In the genomic region with DNA sequence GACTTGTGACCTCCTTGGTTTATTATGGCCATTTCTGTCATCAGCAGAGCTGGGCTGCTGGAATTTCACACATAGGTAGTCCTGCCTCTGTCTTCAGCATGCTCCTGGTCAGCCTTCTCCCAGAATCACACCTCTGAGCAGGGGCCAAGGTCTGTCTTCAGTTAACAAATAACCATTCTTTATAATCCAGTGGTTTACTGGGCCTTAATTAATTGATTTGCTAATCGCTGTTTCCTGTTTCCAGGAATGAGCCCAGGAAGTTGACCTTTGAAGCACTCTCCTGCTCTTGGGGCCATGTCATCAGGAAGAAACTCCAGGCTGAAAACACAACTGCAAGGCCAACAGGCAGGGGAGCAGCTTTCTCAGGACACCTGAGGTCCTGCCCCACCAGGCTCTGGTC, we compare ENCODE assay signal across 26 cellular contexts.
"Had no signal": no experiment of that assay in that cellular context is flagged by ENCODE, and none has a peak within 500 bp of the region (broad histone marks: within the 10 kb centered on the region; RNA-seq: fewer than 3 reads in every experiment).

No MANE protein-coding gene starts in this region.

- H3K36me3 Mint-ChIP-seq: activated naive CD4-positive, alpha-beta T cell treated with anti-CD3 and anti-CD28 coated beads, Interleukin-2, amount 50 U/mL, for 24 hours; naive thymus-derived CD4-positive, alpha-beta T cell; stimulated activated effector memory CD8-positive, alpha-beta T cell treated with anti-CD3 and anti-CD28 coated beads, Interleukin-12 subunit alpha, Interleukin-12 subunit beta, amount 100 ng/mL, for 72 hours; type B pancreatic cell had no signal

- H3K4me3 Mint-ChIP-seq: activated CD4-positive, alpha-beta memory T cell treated with anti-CD3 and anti-CD28 coated beads, Interleukin-2, amount 10 ng/mL, durations not matched to agents 7 days and 5 days; activated CD4-positive, alpha-beta T cell treated with anti-CD3 and anti-CD28 coated beads, Interleukin-2, amount 10 ng/mL, durations not matched to agents 24 days and 14 days; activated naive CD4-positive, alpha-beta T cell treated with anti-CD3 and anti-CD28 coated beads, Interleukin-2, amount 50 U/mL, for 24 hours; activated naive CD8-positive, alpha-beta T cell treated with anti-CD3 and anti-CD28 coated beads, Interleukin-2, amount 50 U/mL, for 24 hours; naive thymus-derived CD4-positive, alpha-beta T cell; stimulated activated effector memory CD8-positive, alpha-beta T cell treated with anti-CD3 and anti-CD28 coated beads, Interleukin-12 subunit alpha, Interleukin-12 subunit beta, amount 100 ng/mL, for 72 hours; stimulated activated naive CD8-positive, alpha-beta T cell treated with anti-CD3 and anti-CD28 coated beads, Interleukin-15, Interleukin-2, amounts not matched to agents 100 ng/mL and 50 ng/mL, for 24 hours; T-helper 17 cell; type B pancreatic cell had no signal

- DNase-seq: activated CD4-positive, alpha-beta memory T cell treated with anti-CD3 and anti-CD28 coated beads, Interleukin-2, amount 10 ng/mL, durations not matched to agents 7 days and 5 days; activated CD4-positive, alpha-beta T cell treated with anti-CD3 and anti-CD28 coated beads, Interleukin-2, amount 10 ng/mL, durations not matched to agents 24 days and 14 days; activated CD4-positive, CD25-positive, alpha-beta regulatory T cell treated with anti-CD3 and anti-CD28 coated beads, Interleukin-2, amount 50 U/mL, for 72 hours; activated naive CD8-positive, alpha-beta T cell treated with anti-CD3 and anti-CD28 coated beads, Interleukin-2, amount 50 U/mL, for 24 hours; activated T-cell treated with anti-CD3 and anti-CD28 coated beads, Interleukin-2, amount 50 U/mL, for 48 hours; amygdala; central memory CD4-positive, alpha-beta T cell; glutamatergic neuron; islet precursor cell; left cardiac atrium; midbrain; naive thymus-derived CD4-positive, alpha-beta T cell; posterior cingulate gyrus; stimulated activated CD4-positive, alpha-beta T cell treated with anti-CD3 and anti-CD28 coated beads, Interleukin-4, amount 100 ng/mL, for 24 hours; T-helper 17 cell; T1000; uterus had no signal

- H3K9me3 ChIP-seq: breast epithelium, uterus had no signal

- H3K27me3 Mint-ChIP-seq: activated CD4-positive, alpha-beta T cell treated with anti-CD3 and anti-CD28 coated beads, Interleukin-2, amount 10 ng/mL, durations not matched to agents 24 days and 14 days had no signal

- H3K27ac ChIP-seq: breast epithelium, skin epidermis, uterus had no signal

- H3K4me3 ChIP-seq: breast epithelium, skin epidermis, uterus had no signal

- ATAC-seq: activated naive CD8-positive, alpha-beta T cell treated with anti-CD3 and anti-CD28 coated beads, Interleukin-2, amount 50 U/mL, for 24 hours; left cardiac atrium; naive thymus-derived CD4-positive, alpha-beta T cell; sciatic nerve; stimulated activated effector memory CD8-positive, alpha-beta T cell treated with anti-CD3 and anti-CD28 coated beads, Interleukin-12 subunit alpha, Interleukin-12 subunit beta, amount 100 ng/mL, for 72 hours; T-helper 17 cell had no signal

- H3K27me3 ChIP-seq: breast epithelium, uterus had no signal

- H3K27ac Mint-ChIP-seq: activated CD4-positive, alpha-beta memory T cell treated with anti-CD3 and anti-CD28 coated beads, Interleukin-2, amount 10 ng/mL, durations not matched to agents 7 days and 5 days; activated CD4-positive, alpha-beta T cell treated with anti-CD3 and anti-CD28 coated beads, Interleukin-2, amount 10 ng/mL, durations not matched to agents 24 days and 14 days; activated naive CD4-positive, alpha-beta T cell treated with anti-CD3 and anti-CD28 coated beads, Interleukin-2, amount 50 U/mL, for 24 hours; activated naive CD8-positive, alpha-beta T cell treated with anti-CD3 and anti-CD28 coated beads, Interleukin-2, amount 50 U/mL, for 24 hours; activated T-helper 2 cell treated with anti-CD3 and anti-CD28 coated beads, Interferon-gamma antibody, Interleukin-2, Interleukin-4, amounts not matched to agents 10 μg/mL and 5 μg/mL and 100 μg/mL, durations not matched to agents 14 hours and 24 hours and 36 hours; naive thymus-derived CD4-positive, alpha-beta T cell; stimulated activated effector memory CD8-positive, alpha-beta T cell treated with anti-CD3 and anti-CD28 coated beads, Interleukin-12 subunit alpha, Interleukin-12 subunit beta, amount 100 ng/mL, for 72 hours; stimulated activated naive CD8-positive, alpha-beta T cell treated with anti-CD3 and anti-CD28 coated beads, Interleukin-15, Interleukin-2, amounts not matched to agents 100 ng/mL and 50 ng/mL, for 24 hours; T-helper 17 cell; type B pancreatic cell had no signal

- H3K9me3 Mint-ChIP-seq: activated CD4-positive, alpha-beta memory T cell treated with anti-CD3 and anti-CD28 coated beads, Interleukin-2, amount 10 ng/mL, durations not matched to agents 7 days and 5 days; activated CD4-positive, alpha-beta T cell treated with anti-CD3 and anti-CD28 coated beads, Interleukin-2, amount 10 ng/mL, durations not matched to agents 24 days and 14 days; activated naive CD4-positive, alpha-beta T cell treated with anti-CD3 and anti-CD28 coated beads, Interleukin-2, amount 50 U/mL, for 24 hours; activated naive CD8-positive, alpha-beta T cell treated with anti-CD3 and anti-CD28 coated beads, Interleukin-2, amount 50 U/mL, for 24 hours; activated T-helper 2 cell treated with anti-CD3 and anti-CD28 coated beads, Interferon-gamma antibody, Interleukin-2, Interleukin-4, amounts not matched to agents 10 μg/mL and 5 μg/mL and 100 μg/mL, durations not matched to agents 14 hours and 24 hours and 36 hours; naive thymus-derived CD4-positive, alpha-beta T cell; stimulated activated effector memory CD8-positive, alpha-beta T cell treated with anti-CD3 and anti-CD28 coated beads, Interleukin-12 subunit alpha, Interleukin-12 subunit beta, amount 100 ng/mL, for 72 hours; stimulated activated naive CD8-positive, alpha-beta T cell treated with anti-CD3 and anti-CD28 coated beads, Interleukin-15, Interleukin-2, amounts not matched to agents 100 ng/mL and 50 ng/mL, for 24 hours had no signal

- H3K4me1 Mint-ChIP-seq: activated CD4-positive, alpha-beta memory T cell treated with anti-CD3 and anti-CD28 coated beads, Interleukin-2, amount 10 ng/mL, durations not matched to agents 7 days and 5 days; activated CD4-positive, alpha-beta T cell treated with anti-CD3 and anti-CD28 coated beads, Interleukin-2, amount 10 ng/mL, durations not matched to agents 24 days and 14 days; activated naive CD4-positive, alpha-beta T cell treated with anti-CD3 and anti-CD28 coated beads, Interleukin-2, amount 50 U/mL, for 24 hours; activated naive CD8-positive, alpha-beta T cell treated with anti-CD3 and anti-CD28 coated beads, Interleukin-2, amount 50 U/mL, for 24 hours; naive thymus-derived CD4-positive, alpha-beta T cell; stimulated activated effector memory CD8-positive, alpha-beta T cell treated with anti-CD3 and anti-CD28 coated beads, Interleukin-12 subunit alpha, Interleukin-12 subunit beta, amount 100 ng/mL, for 72 hours; T-helper 17 cell had no signal

- H3K36me3 ChIP-seq: breast epithelium, uterus had no signal

- H3K4me1 ChIP-seq: breast epithelium, uterus had no signal

- FAIRE-seq: frontal cortex had no signal
